Comparison of ENCODE assay signal across 8 cellular contexts in the genomic region with DNA sequence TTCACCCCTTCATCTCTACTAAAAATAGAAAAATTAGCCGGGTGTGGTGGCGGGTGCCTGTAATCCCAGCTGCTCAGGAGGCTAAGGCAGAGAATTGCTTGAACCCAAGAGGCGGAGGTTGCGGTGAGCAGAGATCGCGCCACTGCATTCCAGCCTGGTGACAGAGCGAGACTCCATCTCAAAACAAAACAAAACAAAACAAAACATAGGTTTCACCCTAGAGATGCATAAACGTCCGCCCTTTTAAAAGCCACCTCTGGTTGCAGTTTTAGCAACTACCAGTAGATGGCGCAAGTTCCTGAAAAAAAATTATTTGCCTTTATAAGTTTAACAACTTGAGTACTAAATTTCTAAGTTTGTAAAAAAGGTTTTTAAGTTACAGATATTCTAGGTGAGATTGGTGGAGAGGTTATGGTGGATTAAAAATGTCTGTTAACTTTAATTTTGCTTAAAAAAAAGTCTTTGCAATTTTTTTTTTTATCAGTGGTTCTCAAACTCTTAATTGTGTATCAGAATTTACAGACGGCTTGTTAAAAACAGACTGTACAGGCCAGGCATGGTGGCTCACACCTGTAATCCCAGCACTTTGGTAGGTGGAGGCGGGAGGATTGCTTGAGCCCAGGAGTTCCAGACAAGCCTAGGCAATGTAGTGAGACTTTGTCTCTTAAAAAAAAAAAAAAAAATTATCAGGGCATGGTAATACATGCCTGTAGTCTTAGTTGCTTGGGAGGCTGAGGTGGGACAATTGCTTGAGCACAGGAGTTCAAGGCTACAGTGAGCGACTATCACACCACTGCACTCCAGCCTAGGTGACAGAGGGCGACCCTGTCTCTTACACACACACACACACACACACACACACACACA.
DNase-seq lines count a peak whose midpoint lies in the region; ATAC-seq, FAIRE-seq and TF ChIP-seq lines count a peak whose summit lies in the region.

No MANE protein-coding gene starts in this region.

- peak; percentile 0 to 42 (median 41) for DNase-seq in NCI-H1417 (lab: John Stamatoyannopoulos, UW)
- DNase-seq in NCI-H1417 treated with DMSO at 0.1 percent for 48 hours (lab: John Stamatoyannopoulos, UW): no peak
- DNase-seq in SW 1271 (lab: John Stamatoyannopoulos, UW): peak; percentile 9 to 82
- peak; percentile 69 for DNase-seq in astrocyte of the spinal cord (ENCODE audit: low read depth, low spot score)
- peak; percentile 27 for DNase-seq in stimulated activated CD8-positive, alpha-beta memory T cell treated with anti-CD3 and anti-CD28 coated beads, Interleukin-12 subunit alpha, Interleukin-12 subunit beta, amount 100 ng/mL, for 1 hour (ENCODE audit: low read depth)

- FAIRE-seq in islet of Langerhans (lab: Jason Lieb, UNC): peak; percentile 92

- H3K4me3 ChIP-seq in astrocyte of the spinal cord (ENCODE audit: low read depth, low read length): no peak overlapping the region

- ATAC-seq in GM18870 (IDR thresholded peaks at IDR 0.05; ENCODE audit: unreplicated experiment): no peak

- peak; percentile 36 for TF ChIP-seq RAD21 in Ishikawa (IDR thresholded peaks at IDR 0.05; ENCODE audit: low read depth)

- no peak for TF ChIP-seq EP300 in Ishikawa (IDR thresholded peaks at IDR 0.05; ENCODE audit: borderline replicate concordance)

- peak; percentile 83 for TF ChIP-seq CTCF in astrocyte of the spinal cord (IDR thresholded peaks at IDR 0.05; ENCODE audit: low read depth, low read length)

- in situ Hi-C loops in astrocyte of the spinal cord (cut with HindIII; ENCODE audit: low sequenced_read_pairs): no loop called here

TF ChIP-seq in Ishikawa, 13 proteins besides CTCF, POLR2A, EP300 and RAD21:
- TF ChIP-seq MAX (IDR thresholded peaks at IDR 0.05): no peak
- TF ChIP-seq NFIC (IDR thresholded peaks at IDR 0.05): no peak
- TF ChIP-seq CREB1 (IDR thresholded peaks at IDR 0.05; ENCODE audit: low read depth): no peak
- no peak for TF ChIP-seq TAF1 (IDR thresholded peaks at IDR 0.05; ENCODE audit: low read depth)
- TF ChIP-seq FOXM1 (IDR thresholded peaks at IDR 0.05; ENCODE audit: borderline replicate concordance, low read depth): no peak
- no peak for TF ChIP-seq TCF12 (IDR thresholded peaks at IDR 0.05; ENCODE audit: low read depth)
- no peak for TF ChIP-seq EGR1 (IDR thresholded peaks at IDR 0.05)
- TF ChIP-seq, protein P1, sequence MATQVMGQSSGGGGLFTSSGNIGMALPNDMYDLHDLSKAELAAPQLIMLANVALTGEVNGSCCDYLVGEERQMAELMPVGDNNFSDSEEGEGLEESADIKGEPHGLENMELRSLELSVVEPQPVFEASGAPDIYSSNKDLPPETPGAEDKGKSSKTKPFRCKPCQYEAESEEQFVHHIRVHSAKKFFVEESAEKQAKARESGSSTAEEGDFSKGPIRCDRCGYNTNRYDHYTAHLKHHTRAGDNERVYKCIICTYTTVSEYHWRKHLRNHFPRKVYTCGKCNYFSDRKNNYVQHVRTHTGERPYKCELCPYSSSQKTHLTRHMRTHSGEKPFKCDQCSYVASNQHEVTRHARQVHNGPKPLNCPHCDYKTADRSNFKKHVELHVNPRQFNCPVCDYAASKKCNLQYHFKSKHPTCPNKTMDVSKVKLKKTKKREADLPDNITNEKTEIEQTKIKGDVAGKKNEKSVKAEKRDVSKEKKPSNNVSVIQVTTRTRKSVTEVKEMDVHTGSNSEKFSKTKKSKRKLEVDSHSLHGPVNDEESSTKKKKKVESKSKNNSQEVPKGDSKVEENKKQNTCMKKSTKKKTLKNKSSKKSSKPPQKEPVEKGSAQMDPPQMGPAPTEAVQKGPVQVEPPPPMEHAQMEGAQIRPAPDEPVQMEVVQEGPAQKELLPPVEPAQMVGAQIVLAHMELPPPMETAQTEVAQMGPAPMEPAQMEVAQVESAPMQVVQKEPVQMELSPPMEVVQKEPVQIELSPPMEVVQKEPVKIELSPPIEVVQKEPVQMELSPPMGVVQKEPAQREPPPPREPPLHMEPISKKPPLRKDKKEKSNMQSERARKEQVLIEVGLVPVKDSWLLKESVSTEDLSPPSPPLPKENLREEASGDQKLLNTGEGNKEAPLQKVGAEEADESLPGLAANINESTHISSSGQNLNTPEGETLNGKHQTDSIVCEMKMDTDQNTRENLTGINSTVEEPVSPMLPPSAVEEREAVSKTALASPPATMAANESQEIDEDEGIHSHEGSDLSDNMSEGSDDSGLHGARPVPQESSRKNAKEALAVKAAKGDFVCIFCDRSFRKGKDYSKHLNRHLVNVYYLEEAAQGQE (IDR thresholded peaks at IDR 0.05; ENCODE audit: low read depth): no peak
- no peak for TF ChIP-seq ZBTB7A (IDR thresholded peaks at IDR 0.05; ENCODE audit: low read depth)
- TF ChIP-seq YY1 (IDR thresholded peaks at IDR 0.05; ENCODE audit: low read depth): no peak
- TF ChIP-seq TEAD4 (IDR thresholded peaks at IDR 0.05): no peak
- TF ChIP-seq, protein P2, sequence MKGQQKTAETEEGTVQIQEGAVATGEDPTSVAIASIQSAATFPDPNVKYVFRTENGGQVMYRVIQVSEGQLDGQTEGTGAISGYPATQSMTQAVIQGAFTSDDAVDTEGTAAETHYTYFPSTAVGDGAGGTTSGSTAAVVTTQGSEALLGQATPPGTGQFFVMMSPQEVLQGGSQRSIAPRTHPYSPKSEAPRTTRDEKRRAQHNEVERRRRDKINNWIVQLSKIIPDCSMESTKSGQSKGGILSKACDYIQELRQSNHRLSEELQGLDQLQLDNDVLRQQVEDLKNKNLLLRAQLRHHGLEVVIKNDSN (IDR thresholded peaks at IDR 0.05): no peak
- no peak for TF ChIP-seq CEBPB (IDR thresholded peaks at IDR 0.05)
